ENCODE assay signal across 8 cellular contexts in genomic region chr1:19179597-19180271, GRCh38. TPM values are rescaled to one million over a fixed set of nuclear protein-coding genes. Genes with fewer than 3 reads are reported as not detected.
DNase-seq lines count a peak whose midpoint lies in the region; ATAC-seq and TF ChIP-seq lines count a peak whose summit lies in the region.

No MANE protein-coding gene starts in this region.

- H3K27me3 ChIP-seq in right lobe of liver, result no peaks in the 10 kb centered on the region

- no peak overlapping the region for H3K4me3 ChIP-seq in right lobe of liver

- DNase-seq in NCI-H1417 (lab: John Stamatoyannopoulos, UW) (peak in 2 of 3 experiments; percentile 7 to 29), NCI-H1417 treated with DMSO at 0.1 percent for 48 hours (lab: John Stamatoyannopoulos, UW) (no peak), NAMALWA (ENCODE audit: low spot score) (peak; percentile 49), amniotic epithelial cell (ENCODE audit: low read depth) (peak; percentile 79), right lobe of liver (no peak), sciatic nerve (ENCODE audit: low spot score) (no peak), LoVo (ENCODE audit: low spot score) (no peak), C1 segment of cervical spinal cord (lab: John Stamatoyannopoulos, UW) (no peak)

- WGBS in right lobe of liver (ENCODE audit: insufficient coverage, low coverage, low lambda C conversion rate, missing lambda C conversion rate), result 64% methylated on average over 8 of the region's 8 CpGs

- intact Hi-C loops in right lobe of liver (cut with DNase I) (loop anchor here in 1 of 2 donors (10.0 kb wide), 1 partner anchor 55 kb away; no protein-coding TSS in a partner anchor), sciatic nerve (cut with DNase I) (no loop called here)

- ATAC-seq in right lobe of liver (peak; percentile 74 to 86 (median 81)), sciatic nerve (no peak)

- TF ChIP-seq CTCF in right lobe of liver (IDR thresholded peaks at IDR 0.05), result peak; percentile 28 to 53 (median 37)

- H3K36me3 ChIP-seq in right lobe of liver, result peaks cover 8 to 60% (median 41%) of the 10 kb centered on the region in 4 donors

- no peak for TF ChIP-seq POLR2A in right lobe of liver (IDR thresholded peaks at IDR 0.05)

- peaks cover 0 to 35% (median 14%) of the 10 kb centered on the region in 4 donors for H3K4me1 ChIP-seq in right lobe of liver

- no peaks in the 10 kb centered on the region for H3K9me3 ChIP-seq in right lobe of liver

- peak overlapping the region in 2 of 3 donors; percentile 69 to 76 for H3K27ac ChIP-seq in right lobe of liver

RNA-seq across cellular contexts. Expression of gene UBR4, which starts 30.3 kb away (rescaled TPM):
- total RNA-seq in right lobe of liver (100 to 1,000 TPM in 2 of 6 experiments, 10 to 100 TPM in 4; 73.0 to 132 (median 90.1) TPM), sciatic nerve (161 TPM)

Comparison
In these comparisons a context has a peak if more than half of its experiments do, and no peak if none do; other contexts are left out.
1. DNase-seq: peak in NCI-H1417 (2 of 3), NAMALWA (single experiment) and amniotic epithelial cell (single experiment); none in NCI-H1417 treated with DMSO at 0.1 percent for 48 hours (single experiment), right lobe of liver (0 of 3), sciatic nerve (single experiment), LoVo (single experiment) and C1 segment of cervical spinal cord (0 of 14).